In the genomic region with DNA sequence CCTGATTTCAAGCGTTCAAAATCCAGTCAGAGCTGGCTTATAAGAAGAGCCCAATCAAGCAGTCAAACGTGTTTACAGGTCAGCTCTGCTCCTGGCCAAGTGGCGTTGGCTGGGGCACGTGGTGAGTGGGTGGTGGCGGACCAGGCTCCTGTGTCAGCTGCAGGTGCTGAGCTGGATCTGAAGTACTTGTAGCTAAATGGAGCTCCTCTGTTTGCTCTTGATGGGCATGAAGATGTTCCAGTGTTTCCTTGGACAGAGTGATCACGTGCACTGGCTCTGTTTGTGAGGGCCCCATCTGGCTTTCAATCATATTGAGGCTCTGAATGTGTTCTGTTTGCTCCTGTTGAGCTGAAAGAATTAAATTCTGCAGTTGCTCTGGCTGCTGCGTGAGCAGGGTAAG, we compare ENCODE assay signal across 12 cellular contexts. TPM values are rescaled to one million over a fixed set of nuclear protein-coding genes. Genes with fewer than 3 reads are reported as not detected.
DNase-seq lines count a peak whose midpoint lies in the region; TF ChIP-seq lines count a peak whose summit lies in the region.
"Had no signal": no experiment of that assay in that cellular context is flagged by ENCODE, and none has a peak within 500 bp of the region (broad histone marks: within the 10 kb centered on the region; RNA-seq: fewer than 3 reads in every experiment).

No MANE protein-coding gene starts in this region.

- H3K36me3 Mint-ChIP-seq in endothelial cell (ENCODE audit: low read depth, unreplicated experiment): peaks cover 15% of the 10 kb centered on the region

- H3K9me3 ChIP-seq in stomach (no peaks in the 10 kb centered on the region), esophagus squamous epithelium (no peaks in the 10 kb centered on the region)

- H3K27me3 Mint-ChIP-seq in endothelial cell (ENCODE audit: unreplicated experiment): no peaks in the 10 kb centered on the region

- peaks cover 13 to 32% (median 16%) of the 10 kb centered on the region in 4 donors for H3K4me1 ChIP-seq in stomach
- peaks cover 0 to 11% (median 0%) of the 10 kb centered on the region in 3 donors for H3K4me1 ChIP-seq in esophagus squamous epithelium

- H3K4me3 ChIP-seq in stomach (no peak overlapping the region), esophagus squamous epithelium (no peak overlapping the region)
- H3K4me3 ChIP-seq: neural progenitor cell had no signal

- no peaks in the 10 kb centered on the region for H3K9me3 Mint-ChIP-seq in endothelial cell (ENCODE audit: unreplicated experiment)
- H3K9me3 Mint-ChIP-seq: neural progenitor cell had no signal

- H3K27me3 ChIP-seq in stomach: no peaks in the 10 kb centered on the region
- no peaks in the 10 kb centered on the region for H3K27me3 ChIP-seq in esophagus squamous epithelium
- H3K27me3 ChIP-seq: neural progenitor cell had no signal

- TF ChIP-seq POLR2A in stomach (IDR thresholded peaks at IDR 0.05): no peak
- TF ChIP-seq POLR2A in esophagus squamous epithelium (IDR thresholded peaks at IDR 0.05): no peak

- TF ChIP-seq EP300 in stomach (IDR thresholded peaks at IDR 0.05): no peak

- intact Hi-C loops in stomach (cut with DNase I; ENCODE audit: low total_unique reads): no loop called here
- intact Hi-C loops in esophagus squamous epithelium (cut with DNase I): no loop called here

- H3K27ac ChIP-seq in stomach (peak overlapping the region; percentile 44 to 80 (median 65)), esophagus squamous epithelium (no peak overlapping the region)
- H3K27ac ChIP-seq: neural progenitor cell had no signal

- H3K4me1 Mint-ChIP-seq in endothelial cell (ENCODE audit: unreplicated experiment): no peaks in the 10 kb centered on the region

- H3K27ac Mint-ChIP-seq in endothelial cell (ENCODE audit: unreplicated experiment): no peak overlapping the region
- H3K27ac Mint-ChIP-seq: neural progenitor cell had no signal

- H3K36me3 ChIP-seq in stomach: peaks cover 27 to 88% (median 74%) of the 10 kb centered on the region in 4 donors
- H3K36me3 ChIP-seq in esophagus squamous epithelium: peaks cover 0 to 96% (median 23%) of the 10 kb centered on the region in 3 donors

- H3K4me3 Mint-ChIP-seq in endothelial cell (ENCODE audit: unreplicated experiment): no peak overlapping the region
- H3K4me3 Mint-ChIP-seq: neural progenitor cell had no signal

- WGBS in stomach, 5 donors: 34 to 60% (median 45%) methylated on average over 4 to 7 of the region's 7 CpGs
- 74 to 84% methylated on average over 6 to 7 of the region's 7 CpGs for WGBS in esophagus squamous epithelium, 2 donors

- TF ChIP-seq CTCF in stomach (IDR thresholded peaks at IDR 0.05): no peak
- TF ChIP-seq CTCF in esophagus squamous epithelium (IDR thresholded peaks at IDR 0.05): no peak
- no peak for TF ChIP-seq CTCF in endothelial cell (IDR thresholded peaks at IDR 0.05; ENCODE audit: unreplicated experiment)

- peak; percentile 44 for DNase-seq in activated CD8-positive, alpha-beta memory T cell treated with anti-CD3 and anti-CD28 coated beads, Interleukin-2, amount 50 U/mL, for 48 hours
- DNase-seq in activated CD8-positive, alpha-beta memory T cell treated with anti-CD3 and anti-CD28 coated beads, Interleukin-2, amount 50 U/mL, for 4 hours: no peak
- peak; percentile 11 for DNase-seq in NCI-H748 treated with DMSO at 0.1 percent for 48 hours (lab: John Stamatoyannopoulos, UW)
- peak; percentile 48 to 71 for DNase-seq in hippocampal formation (lab: John Stamatoyannopoulos, UW)
- DNase-seq in stomach: peak; percentile 79
- no peak for DNase-seq in foreskin melanocyte
- no peak for DNase-seq in esophagus squamous epithelium (lab: John Stamatoyannopoulos, UW)
- DNase-seq in endothelial cell (ENCODE audit: low spot score): no peak
- DNase-seq: cortex of kidney; NCI-H2171; stimulated activated CD4-positive, alpha-beta T cell treated with anti-CD3 and anti-CD28 coated beads, Interleukin-4, amount 100 ng/mL, for 24 hours had no signal

RNA-seq across cellular contexts. Expression of a gene that starts 10.2 kb away (rescaled TPM):
- total RNA-seq in stomach (100 to 1,000 TPM in 3 of 5 donors, 10 to 100 TPM in 2; 13.8 to 205 (median 101) TPM), esophagus squamous epithelium (10 to 100 TPM; 11.9 to 20.0 (median 12.6) TPM), endothelial cell (ENCODE audit: unreplicated experiment) (19.9 TPM)
- 10 to 100 TPM; 15.8 to 18.5 (median 15.8) TPM for polyA plus RNA-seq in stomach

RNA-seq across cellular contexts. Expression of a gene that starts 17.2 kb away (rescaled TPM):
- 1 to 10 TPM; 1.4 to 9.3 (median 6.8) TPM for total RNA-seq in stomach
- polyA plus RNA-seq in stomach: 1 to 10 TPM; 2.3 to 3.2 (median 2.6) TPM
- total RNA-seq in esophagus squamous epithelium: 1 to 10 TPM; 3.9 to 8.4 (median 7.0) TPM
- 5.1 TPM for total RNA-seq in endothelial cell (ENCODE audit: unreplicated experiment)

RNA-seq across cellular contexts. Expression of a gene that starts 25.2 kb away (rescaled TPM):
- total RNA-seq in stomach: 10 to 100 TPM; 10.7 to 80.5 (median 17.2) TPM
- 10 to 100 TPM; 14.0 to 21.8 (median 17.6) TPM for polyA plus RNA-seq in stomach
- total RNA-seq in esophagus squamous epithelium: 10 to 100 TPM; 10.6 to 28.1 (median 24.0) TPM
- 8.8 TPM for total RNA-seq in endothelial cell (ENCODE audit: unreplicated experiment)

RNA-seq across cellular contexts. Expression of a gene that starts 25.3 kb away (rescaled TPM):
- total RNA-seq in stomach (1 to 10 TPM in 3 of 5 donors, not detected in 2; 1.4 to 8.6 (median 3.2) TPM), esophagus squamous epithelium (1 to 10 TPM in 3 of 4 donors, under 1 TPM in 1; 0.35 to 6.1 (median 2.8) TPM), endothelial cell (ENCODE audit: unreplicated experiment) (0.95 TPM)
- polyA plus RNA-seq in stomach: 1 to 10 TPM; 1.0 to 4.0 (median 2.7) TPM

Comparison
In these comparisons a context has a peak if more than half of its experiments do, and no peak if none do; other contexts are left out.
1. DNase-seq: peak in activated CD8-positive, alpha-beta memory T cell treated with anti-CD3 and anti-CD28 coated beads, Interleukin-2, amount 50 U/mL, for 48 hours (single experiment), NCI-H748 treated with DMSO at 0.1 percent for 48 hours (single experiment), hippocampal formation (2 of 2) and stomach (single experiment); none in activated CD8-positive, alpha-beta memory T cell treated with anti-CD3 and anti-CD28 coated beads, Interleukin-2, amount 50 U/mL, for 4 hours (single experiment), foreskin melanocyte (single experiment), esophagus squamous epithelium (single experiment) and endothelial cell (single experiment).
2. H3K27ac ChIP-seq: peak in stomach (5 of 5); none in esophagus squamous epithelium (0 of 4).